1 cellular context compared by ENCODE assay signal in the genomic region with DNA sequence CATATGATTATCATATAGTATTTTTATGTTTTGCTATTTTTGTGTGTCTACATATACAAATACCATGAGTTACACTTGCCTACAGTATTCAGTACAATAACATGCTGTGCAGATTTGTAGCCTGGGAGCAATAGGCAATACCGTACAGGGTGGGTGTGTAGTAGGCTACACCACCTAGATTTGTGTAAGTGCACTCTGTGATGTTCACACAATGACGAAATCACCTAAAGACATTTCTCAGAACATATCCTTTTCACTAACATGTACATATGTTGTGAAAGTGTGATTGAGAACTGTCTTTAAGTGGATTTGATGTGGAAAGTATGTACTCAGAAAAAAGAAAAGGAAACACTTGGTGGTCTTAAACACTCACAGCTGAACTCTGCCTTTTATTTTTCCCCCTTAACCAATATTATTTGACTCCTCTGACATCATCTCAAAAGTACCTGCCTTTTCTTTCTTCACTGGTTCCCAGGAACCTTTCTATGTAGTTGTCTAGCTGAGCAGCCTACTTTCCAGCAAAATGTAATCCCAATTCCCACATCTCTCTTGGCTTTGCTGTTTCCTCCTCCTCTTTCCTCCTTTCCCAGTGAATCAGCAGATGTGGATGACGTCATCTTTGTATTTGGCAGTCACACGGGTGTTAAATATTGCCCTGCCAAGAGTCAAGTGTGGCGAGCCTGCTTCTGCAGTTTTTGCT.
TF ChIP-seq lines count a peak whose summit lies in the region.

No MANE protein-coding gene starts in this region.

TF ChIP-seq in K562, 482 proteins besides CTCF, POLR2A, EP300 and RAD21 (continued from another document and continues in another):
- TF ChIP-seq MYNN (IDR thresholded peaks at IDR 0.05) (no peak), MYNN (CRISPR knock-in tag; IDR thresholded peaks at IDR 0.05) (no peak), ZNF354B (CRISPR knock-in tag; IDR thresholded peaks at IDR 0.05) (no peak), STAT5A (IDR thresholded peaks at IDR 0.05; ENCODE audit: borderline replicate concordance, low read length) (no peak), HNRNPUL1 (IDR thresholded peaks at IDR 0.05; ENCODE audit: low read length) (no peak), ZNF124 (CRISPR knock-in tag; IDR thresholded peaks at IDR 0.05) (no peak), ZNF174 (CRISPR knock-in tag; IDR thresholded peaks at IDR 0.05) (no peak), ZNF583 (CRISPR knock-in tag; IDR thresholded peaks at IDR 0.05) (0 out of 2 replicates have a peak, but pooled peaks have one; percentile 22), LARP7 (IDR thresholded peaks at IDR 0.05) (no peak), ELF4 (CRISPR knock-in tag; IDR thresholded peaks at IDR 0.05) (no peak), POLR2H (tag; IDR thresholded peaks at IDR 0.05; ENCODE audit: low read depth) (no peak), PML (IDR thresholded peaks at IDR 0.05; ENCODE audit: low read length) (no peak), NR2F6 (CRISPR knock-in tag; IDR thresholded peaks at IDR 0.05) (no peak), ZBED1 (IDR thresholded peaks at IDR 0.05) (no peak), PHF20 (IDR thresholded peaks at IDR 0.05; ENCODE audit: partially characterized antibody) (no peak), ETV5 (CRISPR knock-in tag; IDR thresholded peaks at IDR 0.05; ENCODE audit: low read depth) (no peak), ZNF644 (tag; IDR thresholded peaks at IDR 0.05; ENCODE audit: low read depth) (no peak), ZNF146 (CRISPR knock-in tag; IDR thresholded peaks at IDR 0.05; ENCODE audit: unreplicated experiment) (no peak), ZNF431 (CRISPR knock-in tag; IDR thresholded peaks at IDR 0.05) (no peak), ZNF780A (CRISPR knock-in tag; IDR thresholded peaks at IDR 0.05) (no peak), HNRNPLL (IDR thresholded peaks at IDR 0.05; ENCODE audit: low read depth, low read length, poor library complexity, severe bottlenecking) (no peak), CEBPG (CRISPR knock-in tag; IDR thresholded peaks at IDR 0.05) (0 out of 2 replicates have a peak, but pooled peaks have one; percentile 9), CEBPG (tag; conservative IDR thresholded peaks at IDR 0.05 in 1 of 2, IDR thresholded peaks at IDR 0.05 in 1 of 2) (peak; percentile 22 to 67; a peak in 3 of 4 replicates), DIDO1 (tag; IDR thresholded peaks at IDR 0.05; ENCODE audit: low read depth) (no peak), KAT8 (IDR thresholded peaks at IDR 0.05; ENCODE audit: low read depth) (no peak), FOXA3 (CRISPR knock-in tag; conservative IDR thresholded peaks at IDR 0.05 in 1 of 2, IDR thresholded peaks at IDR 0.05 in 1 of 2) (no peak), NCOA2 (IDR thresholded peaks at IDR 0.05; ENCODE audit: partially characterized antibody in 2 of 2) (no peak), TEAD1 (CRISPR knock-in tag; IDR thresholded peaks at IDR 0.05) (no peak), SUPT5H (IDR thresholded peaks at IDR 0.05) (no peak), JUND (IDR thresholded peaks at IDR 0.05; ENCODE audit: borderline replicate concordance, low read depth, low read length) (peak; percentile 100), JUND (tag; IDR thresholded peaks at IDR 0.05; ENCODE audit: borderline replicate concordance, low read depth, low read length) (peak; percentile 100), TOE1 (IDR thresholded peaks at IDR 0.05; ENCODE audit: borderline replicate concordance) (no peak), TOE1 (CRISPR knock-in tag; IDR thresholded peaks at IDR 0.05; ENCODE audit: borderline replicate concordance, low read depth) (no peak), JUNB (CRISPR knock-in tag; conservative IDR thresholded peaks at IDR 0.05) (peak; percentile 99), SRSF1 (IDR thresholded peaks at IDR 0.05; ENCODE audit: low read depth, low read length) (no peak), ZNF121 (CRISPR knock-in tag; conservative IDR thresholded peaks at IDR 0.05) (no peak), ZNF23 (CRISPR knock-in tag; IDR thresholded peaks at IDR 0.05) (no peak), ZNF444 (CRISPR knock-in tag; IDR thresholded peaks at IDR 0.05) (no peak), ZNF586 (CRISPR knock-in tag; conservative IDR thresholded peaks at IDR 0.05) (no peak), POLR2B (IDR thresholded peaks at IDR 0.05; ENCODE audit: low read depth, partially characterized antibody) (no peak), PRMT5 (CRISPR knock-in tag; IDR thresholded peaks at IDR 0.05) (no peak), ZBTB1 (CRISPR knock-in tag; IDR thresholded peaks at IDR 0.05; ENCODE audit: borderline replicate concordance, low read depth) (no peak), ZNF699 (CRISPR knock-in tag; IDR thresholded peaks at IDR 0.05; ENCODE audit: insufficient replicate concordance) (no peak)
- TF ChIP-seq, protein P1, sequence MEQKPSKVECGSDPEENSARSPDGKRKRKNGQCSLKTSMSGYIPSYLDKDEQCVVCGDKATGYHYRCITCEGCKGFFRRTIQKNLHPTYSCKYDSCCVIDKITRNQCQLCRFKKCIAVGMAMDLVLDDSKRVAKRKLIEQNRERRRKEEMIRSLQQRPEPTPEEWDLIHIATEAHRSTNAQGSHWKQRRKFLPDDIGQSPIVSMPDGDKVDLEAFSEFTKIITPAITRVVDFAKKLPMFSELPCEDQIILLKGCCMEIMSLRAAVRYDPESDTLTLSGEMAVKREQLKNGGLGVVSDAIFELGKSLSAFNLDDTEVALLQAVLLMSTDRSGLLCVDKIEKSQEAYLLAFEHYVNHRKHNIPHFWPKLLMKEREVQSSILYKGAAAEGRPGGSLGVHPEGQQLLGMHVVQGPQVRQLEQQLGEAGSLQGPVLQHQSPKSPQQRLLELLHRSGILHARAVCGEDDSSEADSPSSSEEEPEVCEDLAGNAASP (IDR thresholded peaks at IDR 0.05): no peak
- TF ChIP-seq, protein P2, sequence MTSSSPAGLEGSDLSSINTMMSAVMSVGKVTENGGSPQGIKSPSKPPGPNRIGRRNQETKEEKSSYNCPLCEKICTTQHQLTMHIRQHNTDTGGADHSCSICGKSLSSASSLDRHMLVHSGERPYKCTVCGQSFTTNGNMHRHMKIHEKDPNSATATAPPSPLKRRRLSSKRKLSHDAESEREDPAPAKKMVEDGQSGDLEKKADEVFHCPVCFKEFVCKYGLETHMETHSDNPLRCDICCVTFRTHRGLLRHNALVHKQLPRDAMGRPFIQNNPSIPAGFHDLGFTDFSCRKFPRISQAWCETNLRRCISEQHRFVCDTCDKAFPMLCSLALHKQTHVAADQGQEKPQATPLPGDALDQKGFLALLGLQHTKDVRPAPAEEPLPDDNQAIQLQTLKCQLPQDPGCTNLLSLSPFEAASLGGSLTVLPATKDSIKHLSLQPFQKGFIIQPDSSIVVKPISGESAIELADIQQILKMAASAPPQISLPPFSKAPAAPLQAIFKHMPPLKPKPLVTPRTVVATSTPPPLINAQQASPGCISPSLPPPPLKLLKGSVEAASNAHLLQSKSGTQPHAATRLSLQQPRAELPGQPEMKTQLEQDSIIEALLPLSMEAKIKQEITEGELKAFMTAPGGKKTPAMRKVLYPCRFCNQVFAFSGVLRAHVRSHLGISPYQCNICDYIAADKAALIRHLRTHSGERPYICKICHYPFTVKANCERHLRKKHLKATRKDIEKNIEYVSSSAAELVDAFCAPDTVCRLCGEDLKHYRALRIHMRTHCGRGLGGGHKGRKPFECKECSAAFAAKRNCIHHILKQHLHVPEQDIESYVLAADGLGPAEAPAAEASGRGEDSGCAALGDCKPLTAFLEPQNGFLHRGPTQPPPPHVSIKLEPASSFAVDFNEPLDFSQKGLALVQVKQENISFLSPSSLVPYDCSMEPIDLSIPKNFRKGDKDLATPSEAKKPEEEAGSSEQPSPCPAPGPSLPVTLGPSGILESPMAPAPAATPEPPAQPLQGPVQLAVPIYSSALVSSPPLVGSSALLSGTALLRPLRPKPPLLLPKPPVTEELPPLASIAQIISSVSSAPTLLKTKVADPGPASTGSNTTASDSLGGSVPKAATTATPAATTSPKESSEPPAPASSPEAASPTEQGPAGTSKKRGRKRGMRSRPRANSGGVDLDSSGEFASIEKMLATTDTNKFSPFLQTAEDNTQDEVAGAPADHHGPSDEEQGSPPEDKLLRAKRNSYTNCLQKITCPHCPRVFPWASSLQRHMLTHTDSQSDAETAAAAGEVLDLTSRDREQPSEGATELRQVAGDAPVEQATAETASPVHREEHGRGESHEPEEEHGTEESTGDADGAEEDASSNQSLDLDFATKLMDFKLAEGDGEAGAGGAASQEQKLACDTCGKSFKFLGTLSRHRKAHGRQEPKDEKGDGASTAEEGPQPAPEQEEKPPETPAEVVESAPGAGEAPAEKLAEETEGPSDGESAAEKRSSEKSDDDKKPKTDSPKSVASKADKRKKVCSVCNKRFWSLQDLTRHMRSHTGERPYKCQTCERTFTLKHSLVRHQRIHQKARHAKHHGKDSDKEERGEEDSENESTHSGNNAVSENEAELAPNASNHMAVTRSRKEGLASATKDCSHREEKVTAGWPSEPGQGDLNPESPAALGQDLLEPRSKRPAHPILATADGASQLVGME (CRISPR knock-in tag; IDR thresholded peaks at IDR 0.05): no peak
- TF ChIP-seq, protein P3, sequence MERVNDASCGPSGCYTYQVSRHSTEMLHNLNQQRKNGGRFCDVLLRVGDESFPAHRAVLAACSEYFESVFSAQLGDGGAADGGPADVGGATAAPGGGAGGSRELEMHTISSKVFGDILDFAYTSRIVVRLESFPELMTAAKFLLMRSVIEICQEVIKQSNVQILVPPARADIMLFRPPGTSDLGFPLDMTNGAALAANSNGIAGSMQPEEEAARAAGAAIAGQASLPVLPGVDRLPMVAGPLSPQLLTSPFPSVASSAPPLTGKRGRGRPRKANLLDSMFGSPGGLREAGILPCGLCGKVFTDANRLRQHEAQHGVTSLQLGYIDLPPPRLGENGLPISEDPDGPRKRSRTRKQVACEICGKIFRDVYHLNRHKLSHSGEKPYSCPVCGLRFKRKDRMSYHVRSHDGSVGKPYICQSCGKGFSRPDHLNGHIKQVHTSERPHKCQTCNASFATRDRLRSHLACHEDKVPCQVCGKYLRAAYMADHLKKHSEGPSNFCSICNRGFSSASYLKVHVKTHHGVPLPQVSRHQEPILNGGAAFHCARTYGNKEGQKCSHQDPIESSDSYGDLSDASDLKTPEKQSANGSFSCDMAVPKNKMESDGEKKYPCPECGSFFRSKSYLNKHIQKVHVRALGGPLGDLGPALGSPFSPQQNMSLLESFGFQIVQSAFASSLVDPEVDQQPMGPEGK (CRISPR knock-in tag; IDR thresholded peaks at IDR 0.05; ENCODE audit: borderline replicate concordance): 0 out of 2 replicates have a peak, but pooled peaks have one; percentile 35
- TF ChIP-seq, protein P4, sequence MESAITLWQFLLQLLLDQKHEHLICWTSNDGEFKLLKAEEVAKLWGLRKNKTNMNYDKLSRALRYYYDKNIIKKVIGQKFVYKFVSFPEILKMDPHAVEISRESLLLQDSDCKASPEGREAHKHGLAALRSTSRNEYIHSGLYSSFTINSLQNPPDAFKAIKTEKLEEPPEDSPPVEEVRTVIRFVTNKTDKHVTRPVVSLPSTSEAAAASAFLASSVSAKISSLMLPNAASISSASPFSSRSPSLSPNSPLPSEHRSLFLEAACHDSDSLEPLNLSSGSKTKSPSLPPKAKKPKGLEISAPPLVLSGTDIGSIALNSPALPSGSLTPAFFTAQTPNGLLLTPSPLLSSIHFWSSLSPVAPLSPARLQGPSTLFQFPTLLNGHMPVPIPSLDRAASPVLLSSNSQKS (CRISPR knock-in tag; IDR thresholded peaks at IDR 0.05): no peak
- TF ChIP-seq, protein P5, sequence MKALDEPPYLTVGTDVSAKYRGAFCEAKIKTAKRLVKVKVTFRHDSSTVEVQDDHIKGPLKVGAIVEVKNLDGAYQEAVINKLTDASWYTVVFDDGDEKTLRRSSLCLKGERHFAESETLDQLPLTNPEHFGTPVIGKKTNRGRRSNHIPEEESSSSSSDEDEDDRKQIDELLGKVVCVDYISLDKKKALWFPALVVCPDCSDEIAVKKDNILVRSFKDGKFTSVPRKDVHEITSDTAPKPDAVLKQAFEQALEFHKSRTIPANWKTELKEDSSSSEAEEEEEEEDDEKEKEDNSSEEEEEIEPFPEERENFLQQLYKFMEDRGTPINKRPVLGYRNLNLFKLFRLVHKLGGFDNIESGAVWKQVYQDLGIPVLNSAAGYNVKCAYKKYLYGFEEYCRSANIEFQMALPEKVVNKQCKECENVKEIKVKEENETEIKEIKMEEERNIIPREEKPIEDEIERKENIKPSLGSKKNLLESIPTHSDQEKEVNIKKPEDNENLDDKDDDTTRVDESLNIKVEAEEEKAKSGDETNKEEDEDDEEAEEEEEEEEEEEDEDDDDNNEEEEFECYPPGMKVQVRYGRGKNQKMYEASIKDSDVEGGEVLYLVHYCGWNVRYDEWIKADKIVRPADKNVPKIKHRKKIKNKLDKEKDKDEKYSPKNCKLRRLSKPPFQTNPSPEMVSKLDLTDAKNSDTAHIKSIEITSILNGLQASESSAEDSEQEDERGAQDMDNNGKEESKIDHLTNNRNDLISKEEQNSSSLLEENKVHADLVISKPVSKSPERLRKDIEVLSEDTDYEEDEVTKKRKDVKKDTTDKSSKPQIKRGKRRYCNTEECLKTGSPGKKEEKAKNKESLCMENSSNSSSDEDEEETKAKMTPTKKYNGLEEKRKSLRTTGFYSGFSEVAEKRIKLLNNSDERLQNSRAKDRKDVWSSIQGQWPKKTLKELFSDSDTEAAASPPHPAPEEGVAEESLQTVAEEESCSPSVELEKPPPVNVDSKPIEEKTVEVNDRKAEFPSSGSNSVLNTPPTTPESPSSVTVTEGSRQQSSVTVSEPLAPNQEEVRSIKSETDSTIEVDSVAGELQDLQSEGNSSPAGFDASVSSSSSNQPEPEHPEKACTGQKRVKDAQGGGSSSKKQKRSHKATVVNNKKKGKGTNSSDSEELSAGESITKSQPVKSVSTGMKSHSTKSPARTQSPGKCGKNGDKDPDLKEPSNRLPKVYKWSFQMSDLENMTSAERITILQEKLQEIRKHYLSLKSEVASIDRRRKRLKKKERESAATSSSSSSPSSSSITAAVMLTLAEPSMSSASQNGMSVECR (CRISPR knock-in tag; IDR thresholded peaks at IDR 0.05): no peak
- TF ChIP-seq, protein P6, sequence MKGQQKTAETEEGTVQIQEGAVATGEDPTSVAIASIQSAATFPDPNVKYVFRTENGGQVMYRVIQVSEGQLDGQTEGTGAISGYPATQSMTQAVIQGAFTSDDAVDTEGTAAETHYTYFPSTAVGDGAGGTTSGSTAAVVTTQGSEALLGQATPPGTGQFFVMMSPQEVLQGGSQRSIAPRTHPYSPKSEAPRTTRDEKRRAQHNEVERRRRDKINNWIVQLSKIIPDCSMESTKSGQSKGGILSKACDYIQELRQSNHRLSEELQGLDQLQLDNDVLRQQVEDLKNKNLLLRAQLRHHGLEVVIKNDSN (CRISPR knock-in tag; IDR thresholded peaks at IDR 0.05): no peak
- TF ChIP-seq, protein P7, sequence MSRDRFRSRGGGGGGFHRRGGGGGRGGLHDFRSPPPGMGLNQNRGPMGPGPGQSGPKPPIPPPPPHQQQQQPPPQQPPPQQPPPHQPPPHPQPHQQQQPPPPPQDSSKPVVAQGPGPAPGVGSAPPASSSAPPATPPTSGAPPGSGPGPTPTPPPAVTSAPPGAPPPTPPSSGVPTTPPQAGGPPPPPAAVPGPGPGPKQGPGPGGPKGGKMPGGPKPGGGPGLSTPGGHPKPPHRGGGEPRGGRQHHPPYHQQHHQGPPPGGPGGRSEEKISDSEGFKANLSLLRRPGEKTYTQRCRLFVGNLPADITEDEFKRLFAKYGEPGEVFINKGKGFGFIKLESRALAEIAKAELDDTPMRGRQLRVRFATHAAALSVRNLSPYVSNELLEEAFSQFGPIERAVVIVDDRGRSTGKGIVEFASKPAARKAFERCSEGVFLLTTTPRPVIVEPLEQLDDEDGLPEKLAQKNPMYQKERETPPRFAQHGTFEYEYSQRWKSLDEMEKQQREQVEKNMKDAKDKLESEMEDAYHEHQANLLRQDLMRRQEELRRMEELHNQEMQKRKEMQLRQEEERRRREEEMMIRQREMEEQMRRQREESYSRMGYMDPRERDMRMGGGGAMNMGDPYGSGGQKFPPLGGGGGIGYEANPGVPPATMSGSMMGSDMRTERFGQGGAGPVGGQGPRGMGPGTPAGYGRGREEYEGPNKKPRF (IDR thresholded peaks at IDR 0.05; ENCODE audit: low read depth, low read length): no peak
